ENCODE assay signal across 15 cellular contexts in the genomic region with DNA sequence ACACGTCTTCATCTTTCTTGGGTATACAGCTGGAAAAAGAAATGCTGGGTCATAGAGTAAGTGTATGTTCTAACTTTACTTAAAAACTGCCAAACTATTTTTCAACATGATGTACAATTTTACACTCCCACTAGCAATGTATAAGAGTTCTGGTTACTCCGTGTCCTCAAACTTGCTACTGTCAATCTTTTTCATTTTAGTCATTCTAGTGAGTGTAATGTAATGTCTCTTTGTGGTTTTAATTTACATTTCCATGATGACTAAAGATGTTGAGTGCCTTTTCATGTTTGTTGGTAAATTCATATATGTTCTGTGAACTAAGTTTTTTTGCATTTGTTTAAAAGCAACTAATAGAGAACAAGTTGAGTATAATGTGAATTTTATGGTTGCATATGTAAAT. TPM values are rescaled to one million over a fixed set of nuclear protein-coding genes. Genes with fewer than 3 reads are reported as not detected.
A peak's percentile ranks its signal among the peaks of the same experiment; 100 is the strongest.
DNase-seq lines count a peak whose midpoint lies in the region; ATAC-seq and TF ChIP-seq lines count a peak whose summit lies in the region.
"Had no signal": no experiment of that assay in that cellular context is flagged by ENCODE, and none has a peak within 500 bp of the region (broad histone marks: within the 10 kb centered on the region; RNA-seq: fewer than 3 reads in every experiment).

No MANE protein-coding gene starts in this region.

- no peaks in the 10 kb centered on the region for H3F3A ChIP-seq in Loucy (ENCODE audit: low read depth)

- no peak overlapping the region for H2AFZ ChIP-seq in Loucy (ENCODE audit: low read length)
- H2AFZ ChIP-seq: GM23338 had no signal

- H3K4me2 ChIP-seq in Loucy (ENCODE audit: low read depth, low read length, poor library complexity, severe bottlenecking): peak overlapping the region; percentile 29
- H3K4me2 ChIP-seq: GM23338 had no signal

- H3K4me3 Mint-ChIP-seq in activated T-cell treated with anti-CD3 and anti-CD28 coated beads, Interleukin-2, amount 50 U/mL, for 72 hours: peak overlapping the region in 1 of 2 donors; percentile 74
- H3K4me3 Mint-ChIP-seq in activated T-helper 17 cell treated with anti-CD3 and anti-CD28 coated beads, Interleukin-2, amount 50 U/mL, for 72 hours: peak overlapping the region; percentile 5
- H3K4me3 Mint-ChIP-seq: GM23338 had no signal

- no peaks in the 10 kb centered on the region for H3K27me3 Mint-ChIP-seq in activated T-cell treated with anti-CD3 and anti-CD28 coated beads, Interleukin-2, amount 50 U/mL, for 72 hours (ENCODE audit: low read depth)
- no peaks in the 10 kb centered on the region for H3K27me3 Mint-ChIP-seq in activated T-helper 17 cell treated with anti-CD3 and anti-CD28 coated beads, Interleukin-2, amount 50 U/mL, for 72 hours

- no peaks in the 10 kb centered on the region for H3K9me3 ChIP-seq in Loucy (ENCODE audit: insufficient read depth, low read depth, low read length)

- no peak overlapping the region for H3K4me3 ChIP-seq in Loucy (ENCODE audit: low read length, poor library complexity, severe bottlenecking)
- H3K4me3 ChIP-seq: GM23338 had no signal

- H3K9me3 Mint-ChIP-seq in activated T-cell treated with anti-CD3 and anti-CD28 coated beads, Interleukin-2, amount 50 U/mL, for 72 hours: peaks cover 2 to 3% of the 10 kb centered on the region in 2 donors
- H3K9me3 Mint-ChIP-seq in activated T-helper 17 cell treated with anti-CD3 and anti-CD28 coated beads, Interleukin-2, amount 50 U/mL, for 72 hours: no peaks in the 10 kb centered on the region
- H3K9me3 Mint-ChIP-seq: GM23338 had no signal

- H3K4me1 ChIP-seq in Loucy (ENCODE audit: insufficient read depth, low read length, poor library complexity, severe bottlenecking) (peaks cover 31% of the 10 kb centered on the region), foreskin keratinocyte (peaks cover 13% of the 10 kb centered on the region)

- H3K27me3 ChIP-seq in Loucy (ENCODE audit: insufficient read depth, low read length, poor library complexity, severe bottlenecking) (no peaks in the 10 kb centered on the region), foreskin keratinocyte (no peaks in the 10 kb centered on the region)

- H3K79me2 ChIP-seq in Loucy (ENCODE audit: insufficient read depth, low read length): peaks cover 62% of the 10 kb centered on the region

- H4K20me1 ChIP-seq in Loucy (ENCODE audit: insufficient read depth, low read length, poor library complexity, severe bottlenecking): no peaks in the 10 kb centered on the region

- H3K27ac ChIP-seq in foreskin keratinocyte: no peak overlapping the region

- no peak for DNase-seq in activated T-cell treated with anti-CD3 and anti-CD28 coated beads, Interleukin-2, amount 50 U/mL, for 72 hours
- no peak for DNase-seq in activated T-cell treated with anti-CD3 and anti-CD28 coated beads, Interleukin-2, amount 50 U/mL, for 1 hour
- DNase-seq in foreskin keratinocyte (peak in 1 of 2 donors; percentile 27), G401 (ENCODE audit: low spot score) (no peak), RKO (ENCODE audit: low spot score) (no peak), SKM-1 treated with dmso at 0.1 percent for 144 hours (lab: John Stamatoyannopoulos, UW; ENCODE audit: unreplicated experiment) (no peak)
- DNase-seq: AML-193, COR-L47, NCI-H1417 treated with DMSO at 0.1 percent for 48 hours, NCI-H2029, NCI-H2171, NCI-H446 treated with DMSO at 0.1 percent for 48 hours had no signal

- in situ Hi-C loops in G401 (cut with HindIII; ENCODE audit: low sequenced_read_pairs): no loop called here

- H3K36me3 ChIP-seq in Loucy (ENCODE audit: insufficient read depth, low read length): peaks cover 14% of the 10 kb centered on the region; the same call in 1 of the 2 replicates

- TF ChIP-seq CTCF in Loucy (conservative IDR thresholded peaks at IDR 0.05; ENCODE audit: low read length) (no peak), foreskin keratinocyte (conservative IDR thresholded peaks at IDR 0.05) (no peak)

- H3K36me3 Mint-ChIP-seq in activated T-cell treated with anti-CD3 and anti-CD28 coated beads, Interleukin-2, amount 50 U/mL, for 72 hours (ENCODE audit: insufficient read depth in 2 of 2): peaks cover 8 to 13% of the 10 kb centered on the region in 2 donors
- H3K36me3 Mint-ChIP-seq in activated T-helper 17 cell treated with anti-CD3 and anti-CD28 coated beads, Interleukin-2, amount 50 U/mL, for 72 hours (ENCODE audit: low read depth): peaks cover 29% of the 10 kb centered on the region

- H3K9me2 ChIP-seq in Loucy (replicated peaks; ENCODE audit: low read depth, low read length): no peaks in the 10 kb centered on the region

- H3K9ac ChIP-seq in Loucy (ENCODE audit: low read depth, low read length, poor library complexity, severe bottlenecking): no peak overlapping the region

- peaks cover 35% of the 10 kb centered on the region for H3K4me1 Mint-ChIP-seq in activated T-cell treated with anti-CD3 and anti-CD28 coated beads, Interleukin-2, amount 50 U/mL, for 72 hours (ENCODE audit: low read depth)
- peaks cover 29% of the 10 kb centered on the region for H3K4me1 Mint-ChIP-seq in activated T-helper 17 cell treated with anti-CD3 and anti-CD28 coated beads, Interleukin-2, amount 50 U/mL, for 72 hours

- peak overlapping the region; percentile 56 for H3K27ac Mint-ChIP-seq in activated T-cell treated with anti-CD3 and anti-CD28 coated beads, Interleukin-2, amount 50 U/mL, for 72 hours
- peak overlapping the region; percentile 29 for H3K27ac Mint-ChIP-seq in activated T-helper 17 cell treated with anti-CD3 and anti-CD28 coated beads, Interleukin-2, amount 50 U/mL, for 72 hours

- peak; percentile 80 to 83 for ATAC-seq in activated T-cell treated with anti-CD3 and anti-CD28 coated beads, Interleukin-2, amount 50 U/mL, for 72 hours (replicated peaks in 1 of 2)
- ATAC-seq in activated T-helper 17 cell treated with anti-CD3 and anti-CD28 coated beads, Interleukin-2, amount 50 U/mL, for 72 hours (replicated peaks): peak; percentile 88
- peak; percentile 35 for ATAC-seq in foreskin keratinocyte
- ATAC-seq: GM23338 had no signal

RNA-seq across cellular contexts. Expression of a gene that starts 43.9 kb away (rescaled TPM):
- total RNA-seq in activated T-cell treated with anti-CD3 and anti-CD28 coated beads, Interleukin-2, amount 50 U/mL, for 72 hours: 10 to 100 TPM; 32.1 to 38.4 TPM
- 10 to 100 TPM; 24.3 to 47.4 TPM for total RNA-seq in activated T-helper 17 cell treated with anti-CD3 and anti-CD28 coated beads, Interleukin-2, amount 50 U/mL, for 72 hours
- total RNA-seq in foreskin keratinocyte: 37.1 and 41.1 TPM in 2 replicates
- 28.6 and 32.8 TPM in 2 replicates for polyA plus RNA-seq in foreskin keratinocyte
- total RNA-seq in G401 (2014; rRNA removed; shearing (Covaris generic)): 38.6 and 40.8 TPM in 2 replicates

Comparison
In these comparisons a context has a peak if more than half of its experiments do, and no peak if none do; other contexts are left out.
1. ATAC-seq: peak in every context shown above with its lines; median percentile 88 in activated T-helper 17 cell treated with anti-CD3 and anti-CD28 coated beads, Interleukin-2, amount 50 U/mL, for 72 hours; 82 in activated T-cell treated with anti-CD3 and anti-CD28 coated beads, Interleukin-2, amount 50 U/mL, for 72 hours; 35 in foreskin keratinocyte.